ENCODE assay signal across 1 cellular context in genomic region chr13:25847635-25848616, GRCh38.
TF ChIP-seq lines count a peak whose summit lies in the region.

No MANE protein-coding gene starts in this region.

TF ChIP-seq in H1, 55 proteins besides CTCF, POLR2A, EP300 and RAD21:
- TF ChIP-seq NRF1 (IDR thresholded peaks at IDR 0.05; ENCODE audit: low read depth, low read length): no peak
- no peak for TF ChIP-seq ZNF274 (IDR thresholded peaks at IDR 0.05; ENCODE audit: borderline replicate concordance, extremely low read depth, low read length)
- TF ChIP-seq BRCA1 (IDR thresholded peaks at IDR 0.05; ENCODE audit: low read depth, low read length): no peak
- no peak for TF ChIP-seq TAF1 (IDR thresholded peaks at IDR 0.05; ENCODE audit: low read depth, low read length)
- TF ChIP-seq, protein P1, sequence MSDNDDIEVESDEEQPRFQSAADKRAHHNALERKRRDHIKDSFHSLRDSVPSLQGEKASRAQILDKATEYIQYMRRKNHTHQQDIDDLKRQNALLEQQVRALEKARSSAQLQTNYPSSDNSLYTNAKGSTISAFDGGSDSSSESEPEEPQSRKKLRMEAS (IDR thresholded peaks at IDR 0.05): no peak
- TF ChIP-seq, protein P2, sequence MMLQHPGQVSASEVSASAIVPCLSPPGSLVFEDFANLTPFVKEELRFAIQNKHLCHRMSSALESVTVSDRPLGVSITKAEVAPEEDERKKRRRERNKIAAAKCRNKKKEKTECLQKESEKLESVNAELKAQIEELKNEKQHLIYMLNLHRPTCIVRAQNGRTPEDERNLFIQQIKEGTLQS (IDR thresholded peaks at IDR 0.05; ENCODE audit: insufficient read depth, low read depth, low read length): no peak
- TF ChIP-seq ASH2L (IDR thresholded peaks at IDR 0.05; ENCODE audit: low read length): no peak
TF ChIP-seq in H1: peak in this region for 0.
